1 cellular context compared by ENCODE assay signal in the genomic region with DNA sequence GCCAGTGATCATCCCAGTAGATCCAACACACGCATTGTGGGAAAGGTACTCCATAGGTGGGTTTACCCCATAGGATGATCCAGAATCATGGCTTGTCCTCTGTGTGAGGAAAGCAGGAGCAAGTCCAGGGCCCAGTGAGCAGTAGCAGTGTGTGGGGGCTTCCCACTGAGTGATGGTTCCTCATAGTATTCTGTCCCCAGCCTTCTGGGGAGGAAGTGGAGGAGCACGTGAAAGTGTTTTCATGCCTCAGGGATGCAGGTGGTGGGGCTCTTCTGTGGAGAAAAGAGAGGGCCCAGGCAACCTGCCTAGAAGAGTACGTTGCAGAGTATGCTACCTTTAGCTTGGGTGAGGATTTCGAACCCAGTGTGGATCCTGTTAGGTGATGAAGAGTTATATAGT.
TF ChIP-seq lines count a peak whose summit lies in the region.

No MANE protein-coding gene starts in this region.

TF ChIP-seq in HEK293T, 16 proteins besides CTCF, POLR2A, EP300 and RAD21 (continued from another document):
- TF ChIP-seq BHLHE40 (IDR thresholded peaks at IDR 0.05; ENCODE audit: borderline replicate concordance): no peak
- TF ChIP-seq FOXM1 (IDR thresholded peaks at IDR 0.05; ENCODE audit: borderline replicate concordance): no peak
- no peak for TF ChIP-seq FOXA1 (IDR thresholded peaks at IDR 0.05)
- TF ChIP-seq LEF1 (IDR thresholded peaks at IDR 0.05; ENCODE audit: borderline replicate concordance): no peak
- no peak for TF ChIP-seq ELF4 (IDR thresholded peaks at IDR 0.05)
- no peak for TF ChIP-seq L3MBTL2 (conservative IDR thresholded peaks at IDR 0.05)
- no peak for TF ChIP-seq ARNT (IDR thresholded peaks at IDR 0.05)
- no peak for TF ChIP-seq TARDBP (IDR thresholded peaks at IDR 0.05)
